In genomic region chr14:49637534-49638078, GRCh38 we compare ENCODE assay signal across 18 cellular contexts. TPM values are rescaled to one million over a fixed set of nuclear protein-coding genes. Genes with fewer than 3 reads are reported as not detected.
DNase-seq lines count a peak whose midpoint lies in the region; ATAC-seq and TF ChIP-seq lines count a peak whose summit lies in the region.
"Had no signal": no experiment of that assay in that cellular context is flagged by ENCODE, and none has a peak within 500 bp of the region (broad histone marks: within the 10 kb centered on the region; RNA-seq: fewer than 3 reads in every experiment).

No MANE protein-coding gene starts in this region.

- no peaks in the 10 kb centered on the region for H3K27me3 Mint-ChIP-seq in activated T-cell treated with anti-CD3 and anti-CD28 coated beads, Interleukin-2, amount 50 U/mL, for 72 hours (ENCODE audit: low read depth)
- no peaks in the 10 kb centered on the region for H3K27me3 Mint-ChIP-seq in dendritic cell treated with granulocyte-macrophage colony-stimulating factor and Interleukin-4, amounts not matched to agents 40 ng/mL and 50 ng/mL, for 4 days
- H3K27me3 Mint-ChIP-seq in stimulated activated memory B cell treated with anti-CD40 and anti-IgM and Interleukin-4, amounts not matched to agents 10 μg/mL and 1 μg/mL and 100 μg/mL, for 72 hours: no peaks in the 10 kb centered on the region

- WGBS in SK-N-SH (ENCODE audit: low lambda C conversion rate): 69% methylated on average over 3 of the region's 3 CpGs
- 87% methylated on average over 3 of the region's 3 CpGs for WGBS in esophagus muscularis mucosa

- H4K20me1 ChIP-seq in SK-N-SH (ENCODE audit: insufficient read depth) (peaks cover 8% of the 10 kb centered on the region; the same call in 1 of the 2 replicates), OCI-LY7 (ENCODE audit: insufficient read depth, low read length) (0 out of 2 replicates have a peak, but pooled peaks cover 4% of the 10 kb centered on the region)

- H3K27ac ChIP-seq in SK-N-SH (ENCODE audit: low read depth in 2 of 2, low read length in 1 of 2) (no peak overlapping the region), esophagus muscularis mucosa (replicated peaks in 1 of 4) (no peak overlapping the region), OCI-LY7 (ENCODE audit: low read depth, low read length, poor library complexity, severe bottlenecking) (no peak overlapping the region)
- H3K27ac ChIP-seq: thoracic aorta had no signal

- H3K4me2 ChIP-seq in SK-N-SH (no peak overlapping the region), OCI-LY7 (ENCODE audit: low read length) (no peak overlapping the region)

- no peaks in the 10 kb centered on the region for H3K27me3 ChIP-seq in SK-N-SH (ENCODE audit: insufficient read depth)
- H3K27me3 ChIP-seq in esophagus muscularis mucosa: no peaks in the 10 kb centered on the region

- H3K4me1 Mint-ChIP-seq in activated T-cell treated with anti-CD3 and anti-CD28 coated beads, Interleukin-2, amount 50 U/mL, for 72 hours (ENCODE audit: low read depth): peaks cover 52% of the 10 kb centered on the region
- H3K4me1 Mint-ChIP-seq in dendritic cell treated with granulocyte-macrophage colony-stimulating factor and Interleukin-4, amounts not matched to agents 40 ng/mL and 50 ng/mL, for 4 days (ENCODE audit: low read depth): peaks cover 40% of the 10 kb centered on the region
- H3K4me1 Mint-ChIP-seq in stimulated activated memory B cell treated with anti-CD40 and anti-IgM and Interleukin-4, amounts not matched to agents 10 μg/mL and 1 μg/mL and 100 μg/mL, for 72 hours: peaks cover 59% of the 10 kb centered on the region

- peaks cover 16 to 30% of the 10 kb centered on the region in 2 experiments for H3K36me3 ChIP-seq in SK-N-SH (replicated peaks in 1 of 2; ENCODE audit: control insufficient read depth in 1 of 2, insufficient read depth in 2 of 2, low read length in 1 of 2)
- H3K36me3 ChIP-seq in esophagus muscularis mucosa: peaks cover 0 to 13% (median 2%) of the 10 kb centered on the region in 4 donors
- H3K36me3 ChIP-seq in OCI-LY7 (ENCODE audit: insufficient read depth, low read length): peaks cover 62% of the 10 kb centered on the region

- no peak overlapping the region for H3K9ac ChIP-seq in SK-N-SH

- peaks cover 41% of the 10 kb centered on the region for H3F3A ChIP-seq in SK-N-SH (replicated peaks; ENCODE audit: insufficient read depth)

- H3K9me3 Mint-ChIP-seq in activated T-cell treated with anti-CD3 and anti-CD28 coated beads, Interleukin-2, amount 50 U/mL, for 72 hours: no peaks in the 10 kb centered on the region
- no peaks in the 10 kb centered on the region for H3K9me3 Mint-ChIP-seq in dendritic cell treated with granulocyte-macrophage colony-stimulating factor and Interleukin-4, amounts not matched to agents 40 ng/mL and 50 ng/mL, for 4 days
- no peaks in the 10 kb centered on the region for H3K9me3 Mint-ChIP-seq in stimulated activated memory B cell treated with anti-CD40 and anti-IgM and Interleukin-4, amounts not matched to agents 10 μg/mL and 1 μg/mL and 100 μg/mL, for 72 hours

- no peak for TF ChIP-seq POLR2A in esophagus muscularis mucosa (IDR thresholded peaks at IDR 0.05; ENCODE audit: low read depth)

- TF ChIP-seq EP300 in SK-N-SH (IDR thresholded peaks at IDR 0.05; ENCODE audit: borderline replicate concordance in 1 of 2, low read depth in 1 of 2, low read length in 1 of 2) (no peak), esophagus muscularis mucosa (IDR thresholded peaks at IDR 0.05) (no peak)

- no peak for TF ChIP-seq CTCF in SK-N-SH (IDR thresholded peaks at IDR 0.05)
- TF ChIP-seq CTCF in esophagus muscularis mucosa (IDR thresholded peaks at IDR 0.05): no peak
- no peak for TF ChIP-seq CTCF in OCI-LY7 (conservative IDR thresholded peaks at IDR 0.05; ENCODE audit: low read length)

- CTCF ChIA-PET in SK-N-SH (lab: Yijun Ruan, JAX): interaction anchor here (1.1 to 1.9 kb wide), 4 partner anchors 13 to 215 kb away, joined by 3 to 5 read pairs (median 4); partner anchors contain the start of gene NEMF
- CTCF ChIA-PET in OCI-LY7 (lab: Charles Lee; ENCODE audit: unreplicated experiment): interaction anchor here (0.7 kb wide), 1 partner anchor 215 kb away, joined by 3 read pairs; the partner anchor contains the start of gene NEMF

- POLR2A ChIA-PET in SK-N-SH (lab: Yijun Ruan, JAX): interaction anchor here (0.6 kb wide), 2 partner anchors 193 to 215 kb away, joined by 4 to 5 read pairs; partner anchors contain the start of gene NEMF
- POLR2A ChIA-PET in OCI-LY7 (lab: Charles Lee): interaction anchor here (0.5 to 1.2 kb wide), 3 partner anchors 11 to 54 kb away, joined by 3 to 5 read pairs (median 4); partner anchors contain the start of gene RPL36AL

- no peaks in the 10 kb centered on the region for H3K9me2 ChIP-seq in SK-N-SH
- H3K9me2 ChIP-seq in OCI-LY7 (ENCODE audit: insufficient read depth, low read length): no peaks in the 10 kb centered on the region

- ATAC-seq in activated T-cell treated with anti-CD3 and anti-CD28 coated beads, Interleukin-2, amount 50 U/mL, for 72 hours (replicated peaks in 1 of 2): no peak
- ATAC-seq in stimulated activated memory B cell treated with anti-CD40 and anti-IgM and Interleukin-4, amounts not matched to agents 10 μg/mL and 1 μg/mL and 100 μg/mL, for 72 hours: no peak

- intact Hi-C loops in dendritic cell treated with granulocyte-macrophage colony-stimulating factor and Interleukin-4, amounts not matched to agents 40 ng/mL and 50 ng/mL, for 4 days (cut with micrococcal nuclease): loop anchor here (5.0 to 10.0 kb wide), 2 partner anchors 50 to 597 kb away; partner anchors contain the start of genes POLE2 and SOS2
- intact Hi-C loops in esophagus muscularis mucosa (cut with DNase I) (loop anchor here (5.0 to 10.0 kb wide), 3 partner anchors 55 to 477 kb away; partner anchors contain the start of genes KLHDC1, KLHDC2 and VCPKMT), OCI-LY7 (cut with micrococcal nuclease; ENCODE audit: unreplicated experiment) (no loop called here)

- H3K9me3 ChIP-seq in SK-N-SH (no peaks in the 10 kb centered on the region), esophagus muscularis mucosa (no peaks in the 10 kb centered on the region), OCI-LY7 (ENCODE audit: low read length) (no peaks in the 10 kb centered on the region)
- H3K9me3 ChIP-seq: thoracic aorta had no signal

- H3K79me2 ChIP-seq in SK-N-SH (ENCODE audit: insufficient read depth) (peaks cover 89% of the 10 kb centered on the region), OCI-LY7 (ENCODE audit: insufficient read depth, low read depth, low read length) (peaks cover 67% of the 10 kb centered on the region)

- H2AFZ ChIP-seq in SK-N-SH (ENCODE audit: low read depth) (no peak overlapping the region), OCI-LY7 (ENCODE audit: low read length) (no peak overlapping the region)

- peaks cover 7% of the 10 kb centered on the region in 2 experiments; a peak in 2 of 4 replicates for H3K4me1 ChIP-seq in SK-N-SH (ENCODE audit: control insufficient read depth in 1 of 2, insufficient read depth in 2 of 2, low read depth in 1 of 2, low read length in 1 of 2)
- peaks cover 24 to 66% (median 35%) of the 10 kb centered on the region in 4 donors for H3K4me1 ChIP-seq in esophagus muscularis mucosa
- peaks cover 21% of the 10 kb centered on the region for H3K4me1 ChIP-seq in OCI-LY7 (ENCODE audit: insufficient read depth, low read length, poor library complexity, severe bottlenecking)

- H3K4me3 ChIP-seq in SK-N-SH (ENCODE audit: low read depth in 2 of 2, low read length in 1 of 2): no peak overlapping the region
- H3K4me3 ChIP-seq in esophagus muscularis mucosa: no peak overlapping the region
- no peak overlapping the region for H3K4me3 ChIP-seq in OCI-LY7 (ENCODE audit: low read depth, low read length, poor library complexity, severe bottlenecking)
- H3K4me3 ChIP-seq: thoracic aorta had no signal

- peak overlapping the region; percentile 84 for H3K27ac Mint-ChIP-seq in activated T-cell treated with anti-CD3 and anti-CD28 coated beads, Interleukin-2, amount 50 U/mL, for 72 hours
- H3K27ac Mint-ChIP-seq in dendritic cell treated with granulocyte-macrophage colony-stimulating factor and Interleukin-4, amounts not matched to agents 40 ng/mL and 50 ng/mL, for 4 days: peak overlapping the region; percentile 8
- H3K27ac Mint-ChIP-seq in stimulated activated memory B cell treated with anti-CD40 and anti-IgM and Interleukin-4, amounts not matched to agents 10 μg/mL and 1 μg/mL and 100 μg/mL, for 72 hours: peak overlapping the region; percentile 95

- H3K4me3 Mint-ChIP-seq in activated T-cell treated with anti-CD3 and anti-CD28 coated beads, Interleukin-2, amount 50 U/mL, for 72 hours: peak overlapping the region in 1 of 2 donors; percentile 98
- no peak overlapping the region for H3K4me3 Mint-ChIP-seq in dendritic cell treated with granulocyte-macrophage colony-stimulating factor and Interleukin-4, amounts not matched to agents 40 ng/mL and 50 ng/mL, for 4 days
- no peak overlapping the region for H3K4me3 Mint-ChIP-seq in stimulated activated memory B cell treated with anti-CD40 and anti-IgM and Interleukin-4, amounts not matched to agents 10 μg/mL and 1 μg/mL and 100 μg/mL, for 72 hours

- peaks cover 11 to 27% of the 10 kb centered on the region in 2 donors for H3K36me3 Mint-ChIP-seq in activated T-cell treated with anti-CD3 and anti-CD28 coated beads, Interleukin-2, amount 50 U/mL, for 72 hours (ENCODE audit: insufficient read depth in 2 of 2)
- peaks cover 58% of the 10 kb centered on the region for H3K36me3 Mint-ChIP-seq in dendritic cell treated with granulocyte-macrophage colony-stimulating factor and Interleukin-4, amounts not matched to agents 40 ng/mL and 50 ng/mL, for 4 days (ENCODE audit: low read depth)
- peaks cover 31% of the 10 kb centered on the region for H3K36me3 Mint-ChIP-seq in stimulated activated memory B cell treated with anti-CD40 and anti-IgM and Interleukin-4, amounts not matched to agents 10 μg/mL and 1 μg/mL and 100 μg/mL, for 72 hours

- TF ChIP-seq RAD21 in SK-N-SH (IDR thresholded peaks at IDR 0.05; ENCODE audit: low read length): no peak

- DNase-seq in activated T-cell treated with anti-CD3 and anti-CD28 coated beads, Interleukin-2, amount 50 U/mL, for 72 hours: no peak
- DNase-seq in activated T-cell treated with anti-CD3 and anti-CD28 coated beads for 4 hours (no peak), SK-N-SH (peak; percentile 32), esophagus muscularis mucosa (ENCODE audit: extremely low spot score) (no peak), OCI-LY7 (ENCODE audit: low spot score) (no peak), MV-4-11 (lab: John Stamatoyannopoulos, UW) (no peak)
- DNase-seq: activated effector memory CD4-positive, alpha-beta T cell treated with Interleukin-2 at 50 U/mL for 16 hours; amniotic stem cell; effector CD4-positive, alpha-beta T cell; NCI-H1694; NCI-H446 treated with DMSO at 0.1 percent for 48 hours; NK-92 treated with Interleukin-12 subunit alpha and Interleukin-12 subunit beta, amount 100 ng/mL, for 24 hours; nucleus accumbens; retina; stimulated activated CD4-positive, alpha-beta T cell treated with anti-CD3 and anti-CD28 coated beads, Interleukin-12 subunit alpha, Interleukin-12 subunit beta, amount 100 ng/mL, for 4 hours had no signal

- BruUV-seq in OCI-LY7 (replicated peaks; lab: Mats Ljungman, UMichigan): no TSS peak

RNA-seq across cellular contexts. Expression of gene DNAAF2, which starts 2.6 kb away (rescaled TPM):
- 1 to 10 TPM; 6.0 to 6.6 TPM for total RNA-seq in activated T-cell treated with anti-CD3 and anti-CD28 coated beads, Interleukin-2, amount 50 U/mL, for 72 hours
- 8.9 and 9.9 TPM in 2 replicates for polyA plus RNA-seq in SK-N-SH (2012; rRNA removed)
- 10.8 and 11.4 TPM in 2 replicates for polyA plus RNA-seq in SK-N-SH (2012; cell fraction: cytosol; rRNA removed)
- polyA plus RNA-seq in SK-N-SH (2012; cell fraction: nucleus; rRNA removed): 5.8 and 9.6 TPM in 2 replicates
- 1 to 10 TPM; 6.5 to 8.8 (median 7.6) TPM for total RNA-seq in esophagus muscularis mucosa
- total RNA-seq in OCI-LY7 (2014; rRNA removed; shearing (Covaris generic)): 14.7 and 17.2 TPM in 2 replicates
- total RNA-seq in OCI-LY7 (2022): 9.7 and 11.6 TPM in 2 replicates

RNA-seq across cellular contexts. Expression of gene MGAT2, which starts 17.0 kb away (rescaled TPM):
- 10 to 100 TPM; 41.6 to 52.7 TPM for total RNA-seq in activated T-cell treated with anti-CD3 and anti-CD28 coated beads, Interleukin-2, amount 50 U/mL, for 72 hours
- 20.6 and 22.0 TPM in 2 replicates for polyA plus RNA-seq in SK-N-SH (2012; rRNA removed)
- 24.4 and 24.8 TPM in 2 replicates for polyA plus RNA-seq in SK-N-SH (2012; cell fraction: cytosol; rRNA removed)
- polyA plus RNA-seq in SK-N-SH (2012; cell fraction: nucleus; rRNA removed): 9.3 and 9.7 TPM in 2 replicates
- total RNA-seq in esophagus muscularis mucosa: 10 to 100 TPM; 20.3 to 29.5 (median 24.1) TPM
- total RNA-seq in OCI-LY7 (2014; rRNA removed; shearing (Covaris generic)): 79.3 and 83.5 TPM in 2 replicates
- 70.0 and 71.7 TPM in 2 replicates for total RNA-seq in OCI-LY7 (2022)

RNA-seq across cellular contexts. Expression of gene RPL36AL, which starts 17.2 kb away (rescaled TPM):
- 100 to 1,000 TPM; 217 to 225 TPM for total RNA-seq in activated T-cell treated with anti-CD3 and anti-CD28 coated beads, Interleukin-2, amount 50 U/mL, for 72 hours
- 260 and 337 TPM in 2 replicates for polyA plus RNA-seq in SK-N-SH (2012; rRNA removed)
- 446 and 755 TPM in 2 replicates for polyA plus RNA-seq in SK-N-SH (2012; cell fraction: cytosol; rRNA removed)
- 59.1 and 73.7 TPM in 2 replicates for polyA plus RNA-seq in SK-N-SH (2012; cell fraction: nucleus; rRNA removed)
- 100 to 1,000 TPM; 200 to 323 (median 277) TPM for total RNA-seq in esophagus muscularis mucosa
- total RNA-seq in OCI-LY7 (2014; rRNA removed; shearing (Covaris generic)): 257 and 441 TPM in 2 replicates
- 306 and 313 TPM in 2 replicates for total RNA-seq in OCI-LY7 (2022)

RNA-seq across cellular contexts. Expression of gene LRR1, which starts 38.9 kb away (rescaled TPM):
- total RNA-seq in activated T-cell treated with anti-CD3 and anti-CD28 coated beads, Interleukin-2, amount 50 U/mL, for 72 hours: 10 to 100 TPM; 44.1 to 53.1 TPM
- 9.3 and 9.5 TPM in 2 replicates for polyA plus RNA-seq in SK-N-SH (2012; rRNA removed)
- 11.5 and 17.6 TPM in 2 replicates for polyA plus RNA-seq in SK-N-SH (2012; cell fraction: cytosol; rRNA removed)
- 3.7 and 4.5 TPM in 2 replicates for polyA plus RNA-seq in SK-N-SH (2012; cell fraction: nucleus; rRNA removed)
- total RNA-seq in esophagus muscularis mucosa (10 to 100 TPM in 2 of 4 donors, 1 to 10 TPM in 2; 8.6 to 17.8 (median 10.3) TPM), OCI-LY7 (2022) (73.0 and 80.3 TPM in 2 replicates)
- 83.4 and 89.8 TPM in 2 replicates for total RNA-seq in OCI-LY7 (2014; rRNA removed; shearing (Covaris generic))

RNA-seq across cellular contexts. Expression of gene POLE2, which starts 50.4 kb away (rescaled TPM):
- 10 to 100 TPM; 24.5 to 30.0 TPM for total RNA-seq in activated T-cell treated with anti-CD3 and anti-CD28 coated beads, Interleukin-2, amount 50 U/mL, for 72 hours
- 8.1 and 8.5 TPM in 2 replicates for polyA plus RNA-seq in SK-N-SH (2012; rRNA removed)
- polyA plus RNA-seq in SK-N-SH (2012; cell fraction: cytosol; rRNA removed): 10.1 and 10.6 TPM in 2 replicates
- polyA plus RNA-seq in SK-N-SH (2012; cell fraction: nucleus; rRNA removed): 9.5 and 10.0 TPM in 2 replicates
- total RNA-seq in esophagus muscularis mucosa (under 1 TPM in 3 of 4 donors, not detected in 1; 0.39 to 0.83 (median 0.46) TPM), OCI-LY7 (2022) (30.3 and 36.8 TPM in 2 replicates)
- 26.3 and 28.6 TPM in 2 replicates for total RNA-seq in OCI-LY7 (2014; rRNA removed; shearing (Covaris generic))

Comparison
In these comparisons a context has a peak if more than half of its experiments do, and no peak if none do; other contexts are left out.
1. H3K27ac Mint-ChIP-seq: peak in every context shown above with its lines; median percentile 95 in stimulated activated memory B cell treated with anti-CD40 and anti-IgM and Interleukin-4, amounts not matched to agents 10 μg/mL and 1 μg/mL and 100 μg/mL, for 72 hours; 84 in activated T-cell treated with anti-CD3 and anti-CD28 coated beads, Interleukin-2, amount 50 U/mL, for 72 hours; 8 in dendritic cell treated with granulocyte-macrophage colony-stimulating factor and Interleukin-4, amounts not matched to agents 40 ng/mL and 50 ng/mL, for 4 days.